In genomic region chr2:36702781-36703180, GRCh38 we compare ENCODE assay signal across 25 cellular contexts. TPM values are rescaled to one million over a fixed set of nuclear protein-coding genes. Genes with fewer than 3 reads are reported as not detected.
DNase-seq lines count a peak whose midpoint lies in the region; ATAC-seq and TF ChIP-seq lines count a peak whose summit lies in the region.
"Had no signal": no experiment of that assay in that cellular context is flagged by ENCODE, and none has a peak within 500 bp of the region (broad histone marks: within the 10 kb centered on the region; RNA-seq: fewer than 3 reads in every experiment).

No MANE protein-coding gene starts in this region.

- TF ChIP-seq CTCF in Panc1 (IDR thresholded peaks at IDR 0.05) (no peak), adrenal gland (IDR thresholded peaks at IDR 0.05) (no peak)

- no peaks in the 10 kb centered on the region for H3K4me1 Mint-ChIP-seq in stimulated activated effector memory CD8-positive, alpha-beta T cell treated with anti-CD3 and anti-CD28 coated beads, Interleukin-12 subunit alpha, Interleukin-12 subunit beta, amount 100 ng/mL, for 72 hours
- no peaks in the 10 kb centered on the region for H3K4me1 Mint-ChIP-seq in activated CD4-positive, alpha-beta memory T cell treated with anti-CD3 and anti-CD28 coated beads for 36 hours (ENCODE audit: low read depth)

- BruUV-seq in Panc1 (replicated peaks; lab: Mats Ljungman, UMichigan) = no TSS peak

- no peaks in the 10 kb centered on the region for H3K9me3 ChIP-seq in Panc1 (ENCODE audit: control insufficient read depth, insufficient read depth, low read depth, low read length)
- no peaks in the 10 kb centered on the region for H3K9me3 ChIP-seq in mesenchymal stem cell (ENCODE audit: control insufficient read depth, low read length)
- no peaks in the 10 kb centered on the region for H3K9me3 ChIP-seq in adrenal gland (replicated peaks in 1 of 3)
- H3K9me3 ChIP-seq: HAP-1, Peyer's patch, SJSA1 had no signal

- no peak overlapping the region for H3K14ac ChIP-seq in mesenchymal stem cell (ENCODE audit: low read length in 2 of 2)

- intact Hi-C loops in Right ventricle myocardium inferior (cut with DNase I) = no loop called here
- intact Hi-C loops in left ventricle myocardium superior (cut with micrococcal nuclease) = no loop called here
- intact Hi-C loops in Panc1 (cut with micrococcal nuclease; ENCODE audit: unreplicated experiment) = no loop called here
- intact Hi-C loops in adrenal gland (cut with DNase I) = no loop called here
- intact Hi-C loops in activated CD4-positive, alpha-beta memory T cell treated with anti-CD3 and anti-CD28 coated beads for 36 hours (cut with micrococcal nuclease) = no loop called here

- no peak overlapping the region for H2BK15ac ChIP-seq in mesenchymal stem cell (ENCODE audit: low read depth, poor library complexity, severe bottlenecking)

- no peak overlapping the region for H4K8ac ChIP-seq in mesenchymal stem cell (ENCODE audit: low read length)

- H3K27me3 ChIP-seq in Panc1 (ENCODE audit: control insufficient read depth, insufficient read depth, low read length) (no peaks in the 10 kb centered on the region), mesenchymal stem cell (ENCODE audit: control insufficient read depth in 1 of 2, insufficient read depth in 1 of 2, low read length in 2 of 2) (no peaks in the 10 kb centered on the region), adrenal gland (no peaks in the 10 kb centered on the region)
- H3K27me3 ChIP-seq: Peyer's patch, SJSA1 had no signal

- no peak overlapping the region for H2AFZ ChIP-seq in mesenchymal stem cell (ENCODE audit: low read depth, low read length)
- H2AFZ ChIP-seq: GM23248 had no signal

- no peak overlapping the region for H3K4me2 ChIP-seq in mesenchymal stem cell (ENCODE audit: low read length, poor library complexity, severe bottlenecking)

- no peak overlapping the region for H2BK5ac ChIP-seq in mesenchymal stem cell (ENCODE audit: low read depth, low read length, poor library complexity, severe bottlenecking)

- in situ Hi-C loops in Panc1 (cut with HindIII; ENCODE audit: low pct_unique_long_range_greater_than_20kb, low sequenced_read_pairs) = no loop called here

- no peaks in the 10 kb centered on the region for H3K36me3 Mint-ChIP-seq in stimulated activated effector memory CD8-positive, alpha-beta T cell treated with anti-CD3 and anti-CD28 coated beads, Interleukin-12 subunit alpha, Interleukin-12 subunit beta, amount 100 ng/mL, for 72 hours
- no peaks in the 10 kb centered on the region for H3K36me3 Mint-ChIP-seq in activated CD4-positive, alpha-beta memory T cell treated with anti-CD3 and anti-CD28 coated beads for 36 hours

- H3K4me3 ChIP-seq in Panc1 (ENCODE audit: low read depth in 2 of 2, low read length in 2 of 2) (no peak overlapping the region), mesenchymal stem cell (ENCODE audit: insufficient read depth in 1 of 2, low read depth in 1 of 2, low read length in 2 of 2) (no peak overlapping the region), adrenal gland (no peak overlapping the region)
- H3K4me3 ChIP-seq: GM12878, GM23248, HAP-1, Peyer's patch, SJSA1 had no signal

- H3K27me3 Mint-ChIP-seq in activated CD4-positive, alpha-beta memory T cell treated with anti-CD3 and anti-CD28 coated beads for 36 hours = peaks cover 6% of the 10 kb centered on the region

- no peak overlapping the region for H3K23ac ChIP-seq in mesenchymal stem cell (ENCODE audit: low read length in 2 of 2)

- H3K79me1 ChIP-seq in mesenchymal stem cell (replicated peaks; ENCODE audit: low read length, poor library complexity, severe bottlenecking) = no peaks in the 10 kb centered on the region

- no peak overlapping the region for H3K4me3 Mint-ChIP-seq in stimulated activated effector memory CD8-positive, alpha-beta T cell treated with anti-CD3 and anti-CD28 coated beads, Interleukin-12 subunit alpha, Interleukin-12 subunit beta, amount 100 ng/mL, for 72 hours
- no peak overlapping the region for H3K4me3 Mint-ChIP-seq in activated CD4-positive, alpha-beta memory T cell treated with anti-CD3 and anti-CD28 coated beads for 36 hours
- H3K4me3 Mint-ChIP-seq: CD4-positive, alpha-beta T cell had no signal

- H3K27ac ChIP-seq in Panc1 (ENCODE audit: low read length) = peak overlapping the region; percentile 36; the same call in 1 of the 2 replicates
- no peak overlapping the region for H3K27ac ChIP-seq in mesenchymal stem cell (ENCODE audit: low read length, poor library complexity, severe bottlenecking)
- H3K27ac ChIP-seq in adrenal gland = no peak overlapping the region
- H3K27ac ChIP-seq: GM23248, Peyer's patch, SJSA1 had no signal

- no peak overlapping the region for H3K9ac ChIP-seq in mesenchymal stem cell (ENCODE audit: low read length)
- H3K9ac ChIP-seq: GM23248 had no signal

- POLR2A ChIA-PET in Panc1 (lab: Charles Lee) = no interaction called here
- POLR2A ChIA-PET in activated CD4-positive, alpha-beta memory T cell treated with anti-CD3 and anti-CD28 coated beads for 36 hours (lab: Charles Lee) = no interaction called here

- H3K18ac ChIP-seq in mesenchymal stem cell (ENCODE audit: low read depth in 1 of 2, low read length in 2 of 2) = no peak overlapping the region

- CTCF ChIA-PET in Panc1 (lab: Charles Lee) = no interaction called here
- CTCF ChIA-PET in activated CD4-positive, alpha-beta memory T cell treated with anti-CD3 and anti-CD28 coated beads for 36 hours (lab: Charles Lee) = no interaction called here

- H3K27ac Mint-ChIP-seq in stimulated activated effector memory CD8-positive, alpha-beta T cell treated with anti-CD3 and anti-CD28 coated beads, Interleukin-12 subunit alpha, Interleukin-12 subunit beta, amount 100 ng/mL, for 72 hours = no peak overlapping the region
- H3K27ac Mint-ChIP-seq in activated CD4-positive, alpha-beta memory T cell treated with anti-CD3 and anti-CD28 coated beads for 36 hours = no peak overlapping the region
- H3K27ac Mint-ChIP-seq: CD4-positive, alpha-beta T cell had no signal

- H3K36me3 ChIP-seq in Panc1 (ENCODE audit: control insufficient read depth, insufficient read depth, low read length) (no peaks in the 10 kb centered on the region), mesenchymal stem cell (ENCODE audit: control insufficient read depth in 1 of 2, insufficient read depth in 2 of 2, low read depth in 1 of 2, low read length in 2 of 2) (no peaks in the 10 kb centered on the region), adrenal gland (replicated peaks in 1 of 2) (no peaks in the 10 kb centered on the region)
- H3K36me3 ChIP-seq: HAP-1, Peyer's patch, SJSA1 had no signal

- H2BK120ac ChIP-seq in mesenchymal stem cell (ENCODE audit: low read depth, low read length) = no peak overlapping the region

- WGBS in mesenchymal stem cell = 93% methylated on average over 3 of the region's 3 CpGs
- 76 to 80% (median 77%) methylated on average over 2 to 3 of the region's 3 CpGs for WGBS in adrenal gland, 4 donors

- no peak overlapping the region for H3K4ac ChIP-seq in mesenchymal stem cell (ENCODE audit: low read depth in 1 of 2, low read length in 2 of 2)

- DNase-seq in Right ventricle myocardium inferior (ENCODE audit: missing footprints) (peak; percentile 39), left ventricle myocardium superior (no peak), Panc1 (ENCODE audit: low read depth, low spot score) (no peak), mesenchymal stem cell (no peak), adrenal gland (no peak)
- no peak for DNase-seq in stimulated activated effector memory CD8-positive, alpha-beta T cell treated with anti-CD3 and anti-CD28 coated beads, Interleukin-12 subunit alpha, Interleukin-12 subunit beta, amount 100 ng/mL, for 72 hours (ENCODE audit: low spot score in 2 of 2)
- no peak for DNase-seq in activated CD4-positive, alpha-beta memory T cell treated with anti-CD3 and anti-CD28 coated beads for 36 hours
- DNase-seq: CD4-positive, alpha-beta T cell; COR-L47; DMS 273 treated with DMSO at 0.1 percent for 48 hours; DMS79 treated with DMSO at 0.1 percent for 48 hours; GM23248; NCI-H1048; NCI-H1417 treated with DMSO at 0.1 percent for 48 hours; NCI-H1930; NCI-H2171 treated with DMSO at 0.1 percent for 48 hours; NCI-H524 treated with DMSO at 0.1 percent for 48 hours; NCI-H82; Peyer's patch had no signal

- no peak overlapping the region for H2BK12ac ChIP-seq in mesenchymal stem cell (ENCODE audit: low read length in 2 of 2)

- peak overlapping the region; percentile 71 for H2AK5ac ChIP-seq in mesenchymal stem cell (ENCODE audit: low read length, severe bottlenecking)

- no peaks in the 10 kb centered on the region for H3K9me3 Mint-ChIP-seq in stimulated activated effector memory CD8-positive, alpha-beta T cell treated with anti-CD3 and anti-CD28 coated beads, Interleukin-12 subunit alpha, Interleukin-12 subunit beta, amount 100 ng/mL, for 72 hours
- H3K9me3 Mint-ChIP-seq in activated CD4-positive, alpha-beta memory T cell treated with anti-CD3 and anti-CD28 coated beads for 36 hours = no peaks in the 10 kb centered on the region
- H3K9me3 Mint-ChIP-seq: CD4-positive, alpha-beta T cell had no signal

- TF ChIP-seq POLR2A in adrenal gland (IDR thresholded peaks at IDR 0.05) = no peak

- ATAC-seq in Right ventricle myocardium inferior = no peak
- no peak for ATAC-seq in left ventricle myocardium superior
- ATAC-seq in Panc1 = no peak
- peak; percentile 38 for ATAC-seq in stimulated activated effector memory CD8-positive, alpha-beta T cell treated with anti-CD3 and anti-CD28 coated beads, Interleukin-12 subunit alpha, Interleukin-12 subunit beta, amount 100 ng/mL, for 72 hours
- ATAC-seq in GM19397 (IDR thresholded peaks at IDR 0.05; ENCODE audit: unreplicated experiment) = no peak
- ATAC-seq: GM12878 had no signal

- H4K91ac ChIP-seq in mesenchymal stem cell (ENCODE audit: low read length) = no peak overlapping the region

- peaks cover 21% of the 10 kb centered on the region for H3K4me1 ChIP-seq in Panc1 (ENCODE audit: control insufficient read depth, insufficient read depth, low read length)
- peaks cover 7% of the 10 kb centered on the region for H3K4me1 ChIP-seq in mesenchymal stem cell (ENCODE audit: control insufficient read depth, insufficient read depth, low read depth, low read length)
- H3K4me1 ChIP-seq in adrenal gland (replicated peaks in 1 of 2) = no peaks in the 10 kb centered on the region
- H3K4me1 ChIP-seq: Peyer's patch had no signal

RNA-seq across cellular contexts. Expression of gene VIT, which starts 6.3 kb away (rescaled TPM):
- total RNA-seq in Right ventricle myocardium inferior (21.6 TPM), left ventricle myocardium superior (13.3 TPM), Panc1 (2021; ENCODE audit: unreplicated experiment) (0.77 TPM), adrenal gland (1 to 10 TPM in 1 of 8 donors, under 1 TPM in 5, not detected in 2; 0.18 to 1.6 (median 0.40) TPM)
- polyA plus RNA-seq in Panc1 (2012; ENCODE audit: insufficient read length) = 0.62 TPM
- not detected for polyA plus RNA-seq in mesenchymal stem cell (2013, experiment 1 of 2)
- not detected for polyA plus RNA-seq in mesenchymal stem cell (2013, experiment 2 of 2)
- polyA plus RNA-seq in adrenal gland = 1 to 10 TPM in 1 of 3 donors, under 1 TPM in 2; 0.22 to 2.0 (median 0.97) TPM
- not detected for total RNA-seq in activated CD4-positive, alpha-beta memory T cell treated with anti-CD3 and anti-CD28 coated beads for 36 hours
- total RNA-seq: A673; CD4-positive, alpha-beta T cell; GM12878; HT1080 had no signal
